ENCODE assay signal across 15 cellular contexts in the genomic region with DNA sequence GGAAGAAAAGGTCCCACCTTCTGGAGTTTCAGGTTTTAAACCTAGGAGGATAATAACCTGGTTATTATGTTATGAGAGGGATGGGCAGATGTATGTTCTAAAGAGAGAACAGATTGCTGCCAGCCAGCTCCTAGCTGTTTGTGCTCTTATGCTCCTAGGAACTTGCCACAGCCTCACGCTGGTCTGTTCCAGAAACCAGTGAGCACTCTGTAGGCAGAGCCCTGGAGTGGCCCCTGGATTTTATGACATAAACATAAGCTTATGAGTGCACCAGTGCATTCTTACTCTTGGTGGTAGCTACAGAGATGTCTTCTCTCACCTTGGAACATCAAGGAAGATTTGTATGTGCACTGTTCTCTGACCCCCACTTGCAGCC.
"Had no signal": no experiment of that assay in that cellular context is flagged by ENCODE, and none has a peak within 500 bp of the region (broad histone marks: within the 10 kb centered on the region; RNA-seq: fewer than 3 reads in every experiment).

No MANE protein-coding gene starts in this region.

- ATAC-seq: naive thymus-derived CD8-positive, alpha-beta T cell; stimulated activated memory B cell treated with anti-CD40 and anti-IgM and Interleukin-4, amounts not matched to agents 10 μg/mL and 1 μg/mL and 100 μg/mL, for 72 hours had no signal

- DNase-seq: activated CD4-positive, alpha-beta T cell treated with anti-CD3 and anti-CD28 coated beads, Interleukin-2, amount 50 U/mL, for 1 hour; activated naive CD4-positive, alpha-beta T cell treated with anti-CD3 and anti-CD28 coated beads for 36 hours; colonic mucosa; effector CD4-positive, alpha-beta T cell; naive thymus-derived CD8-positive, alpha-beta T cell; stimulated activated CD4-positive, alpha-beta T cell treated with anti-CD3 and anti-CD28 coated beads, Interleukin-12 subunit alpha, Interleukin-12 subunit beta, amount 100 ng/mL, for 4 hours; stimulated activated CD4-positive, alpha-beta T cell treated with anti-CD3 and anti-CD28 coated beads, Interleukin-2, amount 100 ng/mL, for 24 hours; SW 1271; tibial artery had no signal

- H3K27ac ChIP-seq: cardiac muscle cell, colonic mucosa, vagina had no signal

- H3K9me3 ChIP-seq: colonic mucosa, gastroesophageal sphincter, tibial artery, vagina had no signal

- H3K4me1 ChIP-seq: colonic mucosa had no signal

- H3K4me3 Mint-ChIP-seq: activated naive CD4-positive, alpha-beta T cell treated with anti-CD3 and anti-CD28 coated beads for 36 hours; naive thymus-derived CD8-positive, alpha-beta T cell; stimulated activated memory B cell treated with anti-CD40 and anti-IgM and Interleukin-4, amounts not matched to agents 10 μg/mL and 1 μg/mL and 100 μg/mL, for 72 hours had no signal

- H3K27me3 Mint-ChIP-seq: naive thymus-derived CD8-positive, alpha-beta T cell; stimulated activated memory B cell treated with anti-CD40 and anti-IgM and Interleukin-4, amounts not matched to agents 10 μg/mL and 1 μg/mL and 100 μg/mL, for 72 hours had no signal

- H3K36me3 ChIP-seq: colonic mucosa had no signal

- H3K27me3 ChIP-seq: cardiac muscle cell, colonic mucosa, gastroesophageal sphincter, tibial artery, vagina had no signal

- H3K27ac Mint-ChIP-seq: activated T-helper 2 cell treated with anti-CD3 and anti-CD28 coated beads, Interferon-gamma antibody, Interleukin-2, Interleukin-4, amounts not matched to agents 10 μg/mL and 5 μg/mL and 100 μg/mL, durations not matched to agents 14 hours and 24 hours and 36 hours; stimulated activated memory B cell treated with anti-CD40 and anti-IgM and Interleukin-4, amounts not matched to agents 10 μg/mL and 1 μg/mL and 100 μg/mL, for 72 hours had no signal

- H3K9me3 Mint-ChIP-seq: activated naive CD4-positive, alpha-beta T cell treated with anti-CD3 and anti-CD28 coated beads for 36 hours; activated T-helper 2 cell treated with anti-CD3 and anti-CD28 coated beads, Interferon-gamma antibody, Interleukin-2, Interleukin-4, amounts not matched to agents 10 μg/mL and 5 μg/mL and 100 μg/mL, durations not matched to agents 14 hours and 24 hours and 36 hours; naive thymus-derived CD8-positive, alpha-beta T cell; stimulated activated memory B cell treated with anti-CD40 and anti-IgM and Interleukin-4, amounts not matched to agents 10 μg/mL and 1 μg/mL and 100 μg/mL, for 72 hours had no signal

- H3K4me3 ChIP-seq: cardiac muscle cell, colonic mucosa, gastroesophageal sphincter, tibial artery, vagina had no signal

- FAIRE-seq: islet of Langerhans had no signal
